Comparison of ENCODE assay signal across 8 cellular contexts in genomic region chr16:3158014-3158497, GRCh38. TPM values are rescaled to one million over a fixed set of nuclear protein-coding genes. Genes with fewer than 3 reads are reported as not detected.
DNase-seq lines count a peak whose midpoint lies in the region; ATAC-seq and TF ChIP-seq lines count a peak whose summit lies in the region.

No MANE protein-coding gene starts in this region.

- H3K36me3 ChIP-seq in prostate gland, result no peaks in the 10 kb centered on the region

- H3K27ac ChIP-seq in foreskin keratinocyte (peak overlapping the region; percentile 95), prostate gland (peak overlapping the region; percentile 83 to 90)

- peak; percentile 35 for DNase-seq in A172 (ENCODE audit: low spot score)
- peak; percentile 60 for DNase-seq in UCSD-AML1 (lab: John Stamatoyannopoulos, UW; ENCODE audit: unreplicated experiment)
- DNase-seq in foreskin keratinocyte, result peak in 1 of 2 donors; percentile 42
- DNase-seq in prostate gland (ENCODE audit: low spot score), result peak; percentile 16
- DNase-seq in NCI-H1694 treated with DMSO at 0.1 percent for 48 hours (lab: John Stamatoyannopoulos, UW), result no peak
- no peak for DNase-seq in COR-L47 (lab: John Stamatoyannopoulos, UW)
- no peak for DNase-seq in midbrain (lab: John Stamatoyannopoulos, UW)

- TF ChIP-seq CTCF in foreskin keratinocyte (conservative IDR thresholded peaks at IDR 0.05) (no peak), prostate gland (IDR thresholded peaks at IDR 0.05) (no peak)

- ATAC-seq in GM21825 (IDR thresholded peaks at IDR 0.05; ENCODE audit: unreplicated experiment) (peak; percentile 11), foreskin keratinocyte (no peak)

- H3K4me1 ChIP-seq in foreskin keratinocyte (no peaks in the 10 kb centered on the region), prostate gland (replicated peaks) (no peaks in the 10 kb centered on the region)

- WGBS in prostate gland, result under 1% methylated on average over 20 of the region's 26 CpGs

- no peaks in the 10 kb centered on the region for H3K9me3 ChIP-seq in prostate gland

- no peak for TF ChIP-seq POLR2A in prostate gland (IDR thresholded peaks at IDR 0.05)

- intact Hi-C loops in prostate gland (cut with DNase I), result loop anchor here (10.0 kb wide), 1 partner anchor 107 kb away; no protein-coding TSS in a partner anchor

- peak overlapping the region; percentile 56 to 59 for H3K4me3 ChIP-seq in prostate gland

- no peaks in the 10 kb centered on the region for H3K27me3 ChIP-seq in foreskin keratinocyte
- H3K27me3 ChIP-seq in prostate gland (replicated peaks; ENCODE audit: insufficient read depth), result no peaks in the 10 kb centered on the region

RNA-seq across cellular contexts. Expression of gene ZNF213, which starts 23.2 kb away (rescaled TPM):
- total RNA-seq in A172 (2014; rRNA removed; shearing (Covaris generic)), result 2.1 and 4.6 TPM in 2 replicates
- total RNA-seq in foreskin keratinocyte, result 4.4 and 5.4 TPM in 2 replicates
- polyA plus RNA-seq in foreskin keratinocyte, result 5.7 and 6.5 TPM in 2 replicates
- 10 to 100 TPM; 18.4 to 28.1 TPM for total RNA-seq in prostate gland

RNA-seq across cellular contexts. Expression of gene OR1F1, which starts 29.9 kb away (rescaled TPM):
- total RNA-seq in A172 (2014; rRNA removed; shearing (Covaris generic)), result not detected in 2 replicates
- 0.25 and 0.44 TPM in 2 replicates for total RNA-seq in foreskin keratinocyte
- 0.07 TPM in 1 of 2 replicates, not detected in the other for polyA plus RNA-seq in foreskin keratinocyte
- total RNA-seq in prostate gland, result not detected

RNA-seq across cellular contexts. Expression of gene ZNF205, which starts 45.7 kb away (rescaled TPM):
- total RNA-seq in A172 (2014; rRNA removed; shearing (Covaris generic)), result 21.0 and 22.4 TPM in 2 replicates
- total RNA-seq in foreskin keratinocyte, result 16.7 and 17.2 TPM in 2 replicates
- polyA plus RNA-seq in foreskin keratinocyte, result 17.0 and 19.1 TPM in 2 replicates
- total RNA-seq in prostate gland, result 10 to 100 TPM; 20.9 to 27.0 TPM

RNA-seq across cellular contexts. Expression of gene ZSCAN10, which starts 59.0 kb away (rescaled TPM):
- not detected in 2 replicates for total RNA-seq in A172 (2014; rRNA removed; shearing (Covaris generic))
- total RNA-seq in foreskin keratinocyte (not detected in 2 replicates), prostate gland (under 1 TPM in 1 of 2 donors, not detected in 1; 0.57 TPM)
- not detected in 2 replicates for polyA plus RNA-seq in foreskin keratinocyte

Comparison
In these comparisons a context has a peak if more than half of its experiments do, and no peak if none do; other contexts are left out.
1. DNase-seq: peak in A172 (single experiment), UCSD-AML1 (single experiment) and prostate gland (single experiment); none in NCI-H1694 treated with DMSO at 0.1 percent for 48 hours (single experiment), COR-L47 (single experiment) and midbrain (single experiment).